Comparison of ENCODE assay signal across 21 cellular contexts in genomic region chr1:186139706-186140105, GRCh38.
A peak's percentile ranks its signal among the peaks of the same experiment; 100 is the strongest.
DNase-seq lines count a peak whose midpoint lies in the region; ATAC-seq, FAIRE-seq and TF ChIP-seq lines count a peak whose summit lies in the region.
"Had no signal": no experiment of that assay in that cellular context is flagged by ENCODE, and none has a peak within 500 bp of the region (broad histone marks: within the 10 kb centered on the region; RNA-seq: fewer than 3 reads in every experiment).

No MANE protein-coding gene starts in this region.

- no peak overlapping the region for H2BK20ac ChIP-seq in IMR-90 (ENCODE audit: low read depth, low read length)

- no peak overlapping the region for H3K4ac ChIP-seq in IMR-90 (ENCODE audit: low read depth, low read length)

- TF ChIP-seq RAD21 in IMR-90 (IDR thresholded peaks at IDR 0.05; ENCODE audit: low read length): no peak

- no peaks in the 10 kb centered on the region for H4K20me1 ChIP-seq in IMR-90 (ENCODE audit: insufficient read depth, low read length)

- H3K23ac ChIP-seq in IMR-90 (ENCODE audit: low read depth, low read length): no peak overlapping the region

- no peak overlapping the region for H2AK9ac ChIP-seq in IMR-90 (replicated peaks; ENCODE audit: low read depth, low read length, poor library complexity)

- H3K27ac ChIP-seq in AG04450 (ENCODE audit: low read depth, low read length) (no peak overlapping the region), IMR-90 (ENCODE audit: insufficient read depth, low read length) (no peak overlapping the region), kidney (ENCODE audit: low read depth in 2 of 2, low read length in 2 of 2) (no peak overlapping the region)
- H3K27ac ChIP-seq: A549, heart right ventricle, SJCRH30, upper lobe of left lung had no signal

- CTCF ChIA-PET in AG04450 (lab: Charles Lee) (no interaction called here), IMR-90 (lab: Yijun Ruan, JAX) (no interaction called here)

- no peak for FAIRE-seq in kidney (lab: Jason Lieb, UNC)
- FAIRE-seq: A549, colon, endothelial cell of umbilical vein, GM12891 had no signal

- no peak overlapping the region for H4K8ac ChIP-seq in IMR-90 (ENCODE audit: low read depth in 2 of 2, low read length in 2 of 2)

- no peaks in the 10 kb centered on the region for H3K9me1 ChIP-seq in IMR-90 (ENCODE audit: insufficient read depth, low read length)

- H4K91ac ChIP-seq in IMR-90 (ENCODE audit: insufficient read depth, low read depth, low read length): no peak overlapping the region

- H3K4me1 ChIP-seq in IMR-90 (ENCODE audit: control insufficient read depth, insufficient read depth, low read length) (no peaks in the 10 kb centered on the region), kidney (ENCODE audit: control insufficient read depth in 1 of 2, insufficient read depth in 1 of 2, low read depth in 1 of 2, low read length in 2 of 2) (no peaks in the 10 kb centered on the region)
- H3K4me1 ChIP-seq: A549, Caco-2, SJCRH30, upper lobe of left lung had no signal

- H2AK5ac ChIP-seq in IMR-90 (ENCODE audit: low read depth, low read length): no peak overlapping the region

- no peaks in the 10 kb centered on the region for H3K36me3 ChIP-seq in IMR-90 (ENCODE audit: control insufficient read depth, insufficient read depth, low read length)
- H3K36me3 ChIP-seq in kidney (ENCODE audit: control insufficient read depth in 1 of 2, insufficient read depth in 2 of 2, low read length in 2 of 2): no peaks in the 10 kb centered on the region
- H3K36me3 ChIP-seq: SJCRH30 had no signal

- no peak overlapping the region for H2BK120ac ChIP-seq in IMR-90 (ENCODE audit: low read depth, low read length)

- dilution Hi-C loops in IMR-90 (cut with HindIII; ENCODE audit: low sequenced_read_pairs, unreplicated experiment): no loop called here

- intact Hi-C loops in IMR-90 (cut with micrococcal nuclease): no loop called here
- intact Hi-C loops in kidney (cut with DNase I): no loop called here

- H3K79me1 ChIP-seq in IMR-90 (ENCODE audit: low read depth in 1 of 2, low read length in 2 of 2): no peaks in the 10 kb centered on the region

- TF ChIP-seq CTCF in AG04450 (IDR thresholded peaks at IDR 0.05; ENCODE audit: low read depth, low read length) (no peak), IMR-90 (conservative IDR thresholded peaks at IDR 0.05; ENCODE audit: low read depth, low read length) (no peak), cardiac fibroblast (IDR thresholded peaks at IDR 0.05; ENCODE audit: low read depth, low read length) (no peak), kidney (IDR thresholded peaks at IDR 0.05; ENCODE audit: borderline replicate concordance, extremely low read depth, insufficient read depth) (no peak)

- ATAC-seq in IMR-90 (ENCODE audit: low read depth): peak; percentile 68
- no peak for ATAC-seq in GM21576 (IDR thresholded peaks at IDR 0.05; ENCODE audit: unreplicated experiment)
- ATAC-seq: A549; activated CD4-positive, CD25-positive, alpha-beta regulatory T cell treated with anti-CD3 and anti-CD28 coated beads, Interleukin-2, amount 50 U/mL, for 24 hours had no signal

- TF ChIP-seq POLR2A in IMR-90 (IDR thresholded peaks at IDR 0.05; ENCODE audit: low read depth, low read length): no peak

- no TSS peak for BruUV-seq in IMR-90 (replicated peaks; lab: Mats Ljungman, UMichigan)

- no peak overlapping the region for H3K14ac ChIP-seq in IMR-90 (replicated peaks; ENCODE audit: low read depth, low read length)

- H3K4me3 ChIP-seq in AG04450 (ENCODE audit: low read depth, low read length) (no peak overlapping the region), IMR-90 (ENCODE audit: insufficient read depth, low read depth, low read length) (no peak overlapping the region), cardiac fibroblast (replicated peaks in 1 of 2; ENCODE audit: low read depth in 2 of 2, low read length in 2 of 2) (no peak overlapping the region), kidney (ENCODE audit: low read length in 2 of 2) (no peak overlapping the region)
- H3K4me3 ChIP-seq: A549, heart right ventricle, SJCRH30, upper lobe of left lung had no signal

- no peaks in the 10 kb centered on the region for H3K9me3 ChIP-seq in AG04450 (ENCODE audit: control insufficient read depth, insufficient read depth, low read length)
- no peaks in the 10 kb centered on the region for H3K9me3 ChIP-seq in IMR-90 (ENCODE audit: control insufficient read depth, insufficient read depth, low read length)
- peaks cover 0 to 3% of the 10 kb centered on the region in 2 donors for H3K9me3 ChIP-seq in kidney (ENCODE audit: control insufficient read depth in 1 of 2, low read length in 2 of 2)
- H3K9me3 ChIP-seq: A549, Caco-2, SJCRH30, upper lobe of left lung had no signal

- H3K4me2 ChIP-seq in IMR-90 (ENCODE audit: low read depth, low read length): peak overlapping the region; percentile 57; the same call in 1 of the 2 replicates
- H3K4me2 ChIP-seq: A549 had no signal

- H2BK5ac ChIP-seq in IMR-90 (ENCODE audit: low read depth, low read length, poor library complexity, severe bottlenecking): no peak overlapping the region

- H3K9ac ChIP-seq in IMR-90 (ENCODE audit: low read depth, low read length) (no peak overlapping the region), kidney (ENCODE audit: low read length in 2 of 2) (no peak overlapping the region)

- no peak overlapping the region for H2AFZ ChIP-seq in IMR-90 (replicated peaks; ENCODE audit: low read length, poor library complexity)

- no peak overlapping the region for H4K5ac ChIP-seq in IMR-90 (ENCODE audit: low read depth, low read length)

- H3K18ac ChIP-seq in IMR-90 (ENCODE audit: low read depth, low read length): no peak overlapping the region

- in situ Hi-C loops in IMR-90 (cut with MboI; ENCODE audit: low sequenced_read_pairs): no loop called here

- WGBS in IMR-90 (ENCODE audit: extremely low coverage in 2 of 2, insufficient read length in 1 of 2), 2 experiments: no CpG with 5 or more reads among the region's 3 CpGs

- POLR2A ChIA-PET in AG04450 (lab: Yijun Ruan, JAX): interaction anchor here (0.6 kb wide), 1 partner anchor 288 kb away, joined by 6 read pairs; no protein-coding TSS in a partner anchor
- POLR2A ChIA-PET in IMR-90 (lab: Charles Lee; ENCODE audit: unreplicated experiment): no interaction called here

- DNase-seq in AG04450 (ENCODE audit: low read depth, low spot score): peak; percentile 4
- DNase-seq in IMR-90: peak; percentile 57
- DNase-seq in cardiac fibroblast (ENCODE audit: low read depth in 2 of 2): peak; percentile 78 to 79
- peak; percentile 84 for DNase-seq in iris pigment epithelial cell (ENCODE audit: low read depth)
- no peak for DNase-seq in stimulated activated CD4-positive, alpha-beta T cell treated with anti-CD3 and anti-CD28 coated beads, Interleukin-4, amount 100 ng/mL, for 24 hours
- no peak for DNase-seq in kidney
- DNase-seq in epidermal melanocyte (ENCODE audit: insufficient read length, low spot score): no peak
- DNase-seq: Caco-2; heart right ventricle; NCI-H2081; NCI-H526; SJCRH30; stimulated activated CD4-positive, alpha-beta T cell treated with anti-CD3 and anti-CD28 coated beads, Interleukin-15, amount 100 ng/mL, for 24 hours; stimulated activated naive CD4-positive, alpha-beta T cell treated with Interleukin-2 at 50 U/mL for 16 hours; upper lobe of left lung had no signal

- H2BK15ac ChIP-seq in IMR-90 (ENCODE audit: low read depth, low read length): no peak overlapping the region

- no peak overlapping the region for H3K56ac ChIP-seq in IMR-90 (ENCODE audit: extremely low read depth, insufficient read depth, low read length)

- no peaks in the 10 kb centered on the region for H3K27me3 ChIP-seq in AG04450 (ENCODE audit: control insufficient read depth, insufficient read depth, low read length)
- no peaks in the 10 kb centered on the region for H3K27me3 ChIP-seq in IMR-90 (ENCODE audit: control insufficient read depth, insufficient read depth, low read length)
- H3K27me3 ChIP-seq: heart right ventricle, SJCRH30, upper lobe of left lung had no signal

TF ChIP-seq in IMR-90, 13 proteins besides CTCF, POLR2A, EP300 and RAD21:
- TF ChIP-seq RFX5 (IDR thresholded peaks at IDR 0.05; ENCODE audit: low read depth, low read length) (no peak), USF2 (IDR thresholded peaks at IDR 0.05; ENCODE audit: low read depth, low read length) (no peak), NFE2L2 (IDR thresholded peaks at IDR 0.05; ENCODE audit: low read depth, low read length) (no peak), CEBPB (IDR thresholded peaks at IDR 0.05; ENCODE audit: low read depth, low read length) (no peak), MAFK (IDR thresholded peaks at IDR 0.05; ENCODE audit: low read depth, low read length) (no peak), CHD1 (IDR thresholded peaks at IDR 0.05; ENCODE audit: low read depth, low read length) (no peak), FOS (IDR thresholded peaks at IDR 0.05; ENCODE audit: low read depth, low read length) (no peak), MAZ (IDR thresholded peaks at IDR 0.05; ENCODE audit: borderline replicate concordance, low read depth, low read length) (no peak), RCOR1 (IDR thresholded peaks at IDR 0.05; ENCODE audit: insufficient replicate concordance, low read length) (no peak), SMC3 (IDR thresholded peaks at IDR 0.05; ENCODE audit: low read depth, low read length) (no peak)
- TF ChIP-seq, protein P1, sequence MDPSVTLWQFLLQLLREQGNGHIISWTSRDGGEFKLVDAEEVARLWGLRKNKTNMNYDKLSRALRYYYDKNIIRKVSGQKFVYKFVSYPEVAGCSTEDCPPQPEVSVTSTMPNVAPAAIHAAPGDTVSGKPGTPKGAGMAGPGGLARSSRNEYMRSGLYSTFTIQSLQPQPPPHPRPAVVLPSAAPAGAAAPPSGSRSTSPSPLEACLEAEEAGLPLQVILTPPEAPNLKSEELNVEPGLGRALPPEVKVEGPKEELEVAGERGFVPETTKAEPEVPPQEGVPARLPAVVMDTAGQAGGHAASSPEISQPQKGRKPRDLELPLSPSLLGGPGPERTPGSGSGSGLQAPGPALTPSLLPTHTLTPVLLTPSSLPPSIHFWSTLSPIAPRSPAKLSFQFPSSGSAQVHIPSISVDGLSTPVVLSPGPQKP (IDR thresholded peaks at IDR 0.05; ENCODE audit: borderline replicate concordance, low read depth, low read length): no peak

Comparison
In these comparisons a context has a peak if more than half of its experiments do, and no peak if none do; other contexts are left out.
1. DNase-seq: peak in AG04450 (single experiment), IMR-90 (single experiment), cardiac fibroblast (2 of 2) and iris pigment epithelial cell (single experiment); none in stimulated activated CD4-positive, alpha-beta T cell treated with anti-CD3 and anti-CD28 coated beads, Interleukin-4, amount 100 ng/mL, for 24 hours (single experiment), kidney (single experiment) and epidermal melanocyte (single experiment).